Comparison of ENCODE assay signal across 1 cellular context in the genomic region with DNA sequence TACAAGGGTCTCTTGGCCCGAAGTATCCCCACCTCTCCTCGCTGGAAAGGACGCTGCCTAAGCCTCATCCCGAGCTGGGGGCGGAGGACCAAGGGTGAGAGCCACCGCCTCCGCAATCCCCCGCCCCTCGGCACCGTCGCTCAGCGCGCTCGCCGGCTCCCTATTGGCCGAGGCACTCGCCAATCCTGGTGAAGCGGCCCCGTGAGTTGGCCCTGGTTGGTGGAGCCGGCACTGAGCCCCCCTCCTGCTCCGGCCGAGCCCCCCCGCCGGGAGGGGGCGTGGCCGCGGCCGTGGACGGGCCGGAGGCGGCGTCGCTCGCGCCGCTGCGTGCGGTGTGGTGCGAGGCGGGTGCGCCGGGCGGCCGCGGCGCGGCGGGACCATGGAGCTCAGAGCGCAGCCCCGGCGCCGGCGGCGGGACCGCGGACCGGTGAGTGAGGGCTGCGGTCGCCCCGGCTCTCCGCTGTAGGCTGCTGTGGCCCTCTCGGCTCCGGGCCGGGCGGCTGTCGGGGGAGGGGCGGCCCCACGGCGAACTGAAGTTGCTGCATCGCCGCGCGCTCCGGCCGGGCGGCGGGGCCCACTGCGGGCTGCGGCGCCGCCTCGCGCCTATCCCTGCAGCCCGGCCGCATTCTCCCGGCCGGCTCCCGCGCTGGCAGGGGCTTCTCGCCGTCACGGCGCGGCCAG.
TF ChIP-seq lines count a peak whose summit lies in the region.

A gene with protein sequence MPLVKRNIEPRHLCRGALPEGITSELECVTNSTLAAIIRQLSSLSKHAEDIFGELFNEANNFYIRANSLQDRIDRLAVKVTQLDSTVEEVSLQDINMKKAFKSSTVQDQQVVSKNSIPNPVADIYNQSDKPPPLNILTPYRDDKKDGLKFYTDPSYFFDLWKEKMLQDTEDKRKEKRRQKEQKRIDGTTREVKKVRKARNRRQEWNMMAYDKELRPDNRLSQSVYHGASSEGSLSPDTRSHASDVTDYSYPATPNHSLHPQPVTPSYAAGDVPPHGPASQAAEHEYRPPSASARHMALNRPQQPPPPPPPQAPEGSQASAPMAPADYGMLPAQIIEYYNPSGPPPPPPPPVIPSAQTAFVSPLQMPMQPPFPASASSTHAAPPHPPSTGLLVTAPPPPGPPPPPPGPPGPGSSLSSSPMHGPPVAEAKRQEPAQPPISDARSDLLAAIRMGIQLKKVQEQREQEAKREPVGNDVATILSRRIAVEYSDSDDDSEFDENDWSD (plus strand): TSS at position 291 of the 681 bp plus-strand sequence. CDS start 84,588 bp downstream, outside the sequence.

TF ChIP-seq in GM23338, 12 proteins besides CTCF, POLR2A, EP300 and RAD21 (continued from another document):
- TF ChIP-seq, protein P1, sequence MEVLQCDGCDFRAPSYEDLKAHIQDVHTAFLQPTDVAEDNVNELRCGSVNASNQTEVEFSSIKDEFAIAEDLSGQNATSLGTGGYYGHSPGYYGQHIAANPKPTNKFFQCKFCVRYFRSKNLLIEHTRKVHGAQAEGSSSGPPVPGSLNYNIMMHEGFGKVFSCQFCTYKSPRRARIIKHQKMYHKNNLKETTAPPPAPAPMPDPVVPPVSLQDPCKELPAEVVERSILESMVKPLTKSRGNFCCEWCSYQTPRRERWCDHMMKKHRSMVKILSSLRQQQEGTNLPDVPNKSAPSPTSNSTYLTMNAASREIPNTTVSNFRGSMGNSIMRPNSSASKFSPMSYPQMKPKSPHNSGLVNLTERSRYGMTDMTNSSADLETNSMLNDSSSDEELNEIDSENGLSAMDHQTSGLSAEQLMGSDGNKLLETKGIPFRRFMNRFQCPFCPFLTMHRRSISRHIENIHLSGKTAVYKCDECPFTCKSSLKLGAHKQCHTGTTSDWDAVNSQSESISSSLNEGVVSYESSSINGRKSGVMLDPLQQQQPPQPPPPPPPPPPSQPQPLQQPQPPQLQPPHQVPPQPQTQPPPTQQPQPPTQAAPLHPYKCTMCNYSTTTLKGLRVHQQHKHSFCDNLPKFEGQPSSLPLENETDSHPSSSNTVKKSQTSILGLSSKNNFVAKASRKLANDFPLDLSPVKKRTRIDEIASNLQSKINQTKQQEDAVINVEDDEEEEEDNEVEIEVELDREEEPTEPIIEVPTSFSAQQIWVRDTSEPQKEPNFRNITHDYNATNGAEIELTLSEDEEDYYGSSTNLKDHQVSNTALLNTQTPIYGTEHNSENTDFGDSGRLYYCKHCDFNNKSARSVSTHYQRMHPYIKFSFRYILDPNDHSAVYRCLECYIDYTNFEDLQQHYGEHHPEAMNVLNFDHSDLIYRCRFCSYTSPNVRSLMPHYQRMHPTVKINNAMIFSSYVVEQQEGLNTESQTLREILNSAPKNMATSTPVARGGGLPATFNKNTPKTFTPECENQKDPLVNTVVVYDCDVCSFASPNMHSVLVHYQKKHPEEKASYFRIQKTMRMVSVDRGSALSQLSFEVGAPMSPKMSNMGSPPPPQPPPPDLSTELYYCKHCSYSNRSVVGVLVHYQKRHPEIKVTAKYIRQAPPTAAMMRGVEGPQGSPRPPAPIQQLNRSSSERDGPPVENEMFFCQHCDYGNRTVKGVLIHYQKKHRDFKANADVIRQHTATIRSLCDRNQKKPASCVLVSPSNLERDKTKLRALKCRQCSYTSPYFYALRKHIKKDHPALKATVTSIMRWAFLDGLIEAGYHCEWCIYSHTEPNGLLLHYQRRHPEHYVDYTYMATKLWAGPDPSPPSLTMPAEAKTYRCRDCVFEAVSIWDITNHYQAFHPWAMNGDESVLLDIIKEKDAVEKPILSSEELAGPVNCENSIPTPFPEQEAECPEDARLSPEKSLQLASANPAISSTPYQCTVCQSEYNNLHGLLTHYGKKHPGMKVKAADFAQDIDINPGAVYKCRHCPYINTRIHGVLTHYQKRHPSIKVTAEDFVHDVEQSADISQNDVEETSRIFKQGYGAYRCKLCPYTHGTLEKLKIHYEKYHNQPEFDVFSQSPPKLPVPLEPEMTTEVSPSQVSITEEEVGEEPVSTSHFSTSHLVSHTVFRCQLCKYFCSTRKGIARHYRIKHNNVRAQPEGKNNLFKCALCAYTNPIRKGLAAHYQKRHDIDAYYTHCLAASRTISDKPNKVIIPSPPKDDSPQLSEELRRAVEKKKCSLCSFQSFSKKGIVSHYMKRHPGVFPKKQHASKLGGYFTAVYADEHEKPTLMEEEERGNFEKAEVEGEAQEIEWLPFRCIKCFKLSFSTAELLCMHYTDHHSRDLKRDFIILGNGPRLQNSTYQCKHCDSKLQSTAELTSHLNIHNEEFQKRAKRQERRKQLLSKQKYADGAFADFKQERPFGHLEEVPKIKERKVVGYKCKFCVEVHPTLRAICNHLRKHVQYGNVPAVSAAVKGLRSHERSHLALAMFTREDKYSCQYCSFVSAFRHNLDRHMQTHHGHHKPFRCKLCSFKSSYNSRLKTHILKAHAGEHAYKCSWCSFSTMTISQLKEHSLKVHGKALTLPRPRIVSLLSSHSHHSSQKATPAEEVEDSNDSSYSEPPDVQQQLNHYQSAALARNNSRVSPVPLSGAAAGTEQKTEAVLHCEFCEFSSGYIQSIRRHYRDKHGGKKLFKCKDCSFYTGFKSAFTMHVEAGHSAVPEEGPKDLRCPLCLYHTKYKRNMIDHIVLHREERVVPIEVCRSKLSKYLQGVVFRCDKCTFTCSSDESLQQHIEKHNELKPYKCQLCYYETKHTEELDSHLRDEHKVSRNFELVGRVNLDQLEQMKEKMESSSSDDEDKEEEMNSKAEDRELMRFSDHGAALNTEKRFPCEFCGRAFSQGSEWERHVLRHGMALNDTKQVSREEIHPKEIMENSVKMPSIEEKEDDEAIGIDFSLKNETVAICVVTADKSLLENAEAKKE (CRISPR knock-in tag; IDR thresholded peaks at IDR 0.05), result no peak
- peak; percentile 70 for TF ChIP-seq POLR2AphosphoS5 (IDR thresholded peaks at IDR 0.05; ENCODE audit: low read depth)
TF ChIP-seq in GM23338: peak in this region for 2.
